ENCODE assay signal across 7 cellular contexts in the genomic region with DNA sequence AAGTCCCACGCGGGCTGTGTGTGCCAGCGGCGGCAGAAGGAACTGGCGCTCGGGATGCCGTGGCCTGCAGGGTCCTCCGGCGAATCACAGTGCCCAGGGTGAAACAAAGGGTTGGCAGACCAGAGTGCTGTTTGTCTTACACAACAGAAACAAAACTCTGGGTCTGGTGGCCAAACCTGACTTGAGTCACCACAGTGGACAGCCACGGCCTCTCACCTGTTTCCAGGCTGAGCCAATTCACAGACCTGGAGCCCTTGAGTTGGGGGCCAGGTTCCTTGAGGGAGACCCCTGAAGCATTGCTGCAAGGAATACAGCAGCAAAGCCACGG. TPM values are rescaled to one million over a fixed set of nuclear protein-coding genes. Genes with fewer than 3 reads are reported as not detected.
DNase-seq lines count a peak whose midpoint lies in the region; ATAC-seq and TF ChIP-seq lines count a peak whose summit lies in the region.

No MANE protein-coding gene starts in this region.

- peaks cover 2 to 3% of the 10 kb centered on the region in 2 donors for H3K27me3 Mint-ChIP-seq in CD4-positive, alpha-beta memory T cell

- CTCF ChIA-PET in CD4-positive, alpha-beta memory T cell (lab: Charles Lee; ENCODE audit: partially characterized antibody), result interaction anchor here (0.6 to 1.7 kb wide), 12 partner anchors 16 to 563 kb away, joined by 3 to 11 read pairs (median 4); no protein-coding TSS in a partner anchor

- no peaks in the 10 kb centered on the region for H3K36me3 ChIP-seq in CD4-positive, alpha-beta memory T cell (ENCODE audit: insufficient read depth, low read length)
- H3K36me3 ChIP-seq in adipocyte (ENCODE audit: control insufficient read depth, insufficient read depth, low read length, severe bottlenecking), result no peaks in the 10 kb centered on the region
- H3K36me3 ChIP-seq in mucosa of stomach (ENCODE audit: control insufficient read depth, insufficient read depth, low read length), result no peaks in the 10 kb centered on the region
- no peaks in the 10 kb centered on the region for H3K36me3 ChIP-seq in H7 (replicated peaks; ENCODE audit: control insufficient read depth, insufficient read depth, low read length)

- peaks cover 0 to 1% (median 0%) of the 10 kb centered on the region in 8 donors for H3K9me3 Mint-ChIP-seq in CD4-positive, alpha-beta memory T cell

- POLR2A ChIA-PET in CD4-positive, alpha-beta memory T cell (lab: Charles Lee; ENCODE audit: partially characterized antibody), result interaction anchor here (1.0 to 1.8 kb wide), 2 partner anchors 28 to 34 kb away, joined by 4 to 6 read pairs; no protein-coding TSS in a partner anchor

- peak overlapping the region in 5 of 8 donors; percentile 26 to 84 (median 48) for H3K4me3 Mint-ChIP-seq in CD4-positive, alpha-beta memory T cell

- no peak for TF ChIP-seq CTCF in GM20000 (IDR thresholded peaks at IDR 0.05; ENCODE audit: extremely low read depth, missing control alignments)

- no peak for DNase-seq in CD4-positive, alpha-beta memory T cell
- DNase-seq in GM20000 (ENCODE audit: low spot score), result peak; percentile 15
- no peak for DNase-seq in adipocyte (ENCODE audit: low read depth)
- no peak for DNase-seq in sciatic nerve (ENCODE audit: low spot score)
- DNase-seq in H7, result no peak
- no peak for DNase-seq in HK-2 (ENCODE audit: unreplicated experiment)

- H3K27ac Mint-ChIP-seq in CD4-positive, alpha-beta memory T cell, result peak overlapping the region in 1 of 7 donors; percentile 82

- H3K9ac ChIP-seq in adipocyte (ENCODE audit: low read length) (peak overlapping the region; percentile 61), mucosa of stomach (ENCODE audit: low read length) (peak overlapping the region; percentile 25)

- H3K9me3 ChIP-seq in CD4-positive, alpha-beta memory T cell (ENCODE audit: control insufficient read depth in 1 of 2, low read length in 2 of 2), result no peaks in the 10 kb centered on the region
- H3K9me3 ChIP-seq in adipocyte (ENCODE audit: control insufficient read depth, low read length), result no peaks in the 10 kb centered on the region
- no peaks in the 10 kb centered on the region for H3K9me3 ChIP-seq in mucosa of stomach (ENCODE audit: control insufficient read depth, low read length)

- no peak for ATAC-seq in sciatic nerve

- peaks cover 9 to 34% (median 21%) of the 10 kb centered on the region in 4 donors for H3K4me1 Mint-ChIP-seq in CD4-positive, alpha-beta memory T cell

- no peaks in the 10 kb centered on the region for H3K27me3 ChIP-seq in CD4-positive, alpha-beta memory T cell (ENCODE audit: insufficient read depth, low read length)
- H3K27me3 ChIP-seq in adipocyte (replicated peaks; ENCODE audit: control insufficient read depth, insufficient read depth, low read length) (no peaks in the 10 kb centered on the region), mucosa of stomach (ENCODE audit: control insufficient read depth, insufficient read depth, low read length) (peaks cover 6% of the 10 kb centered on the region), H7 (ENCODE audit: control insufficient read depth, insufficient read depth, low read length) (peaks cover 2% of the 10 kb centered on the region; the same call in 1 of the 2 replicates)

- no peak overlapping the region for H3K4me3 ChIP-seq in CD4-positive, alpha-beta memory T cell (ENCODE audit: low read length in 2 of 2)
- H3K4me3 ChIP-seq in adipocyte (ENCODE audit: low read length) (no peak overlapping the region), mucosa of stomach (ENCODE audit: low read length) (no peak overlapping the region), H7 (ENCODE audit: insufficient read depth, low read depth, low read length) (no peak overlapping the region)

- peaks cover 0 to 5% of the 10 kb centered on the region in 2 donors for H3K36me3 Mint-ChIP-seq in CD4-positive, alpha-beta memory T cell

- no peak overlapping the region for H3K27ac ChIP-seq in CD4-positive, alpha-beta memory T cell (ENCODE audit: low read depth, low read length)

- H3K4me1 ChIP-seq in CD4-positive, alpha-beta memory T cell (ENCODE audit: insufficient read depth, low read length), result peaks cover 33% of the 10 kb centered on the region
- peaks cover 49% of the 10 kb centered on the region for H3K4me1 ChIP-seq in adipocyte (ENCODE audit: control insufficient read depth, insufficient read depth, low read length)
- H3K4me1 ChIP-seq in mucosa of stomach (ENCODE audit: control insufficient read depth, insufficient read depth, low read length), result peaks cover 31% of the 10 kb centered on the region

- intact Hi-C loops in CD4-positive, alpha-beta memory T cell (cut with micrococcal nuclease), result loop anchor here (1.0 to 10.0 kb wide), 4 partner anchors 29 to 415 kb away; no protein-coding TSS in a partner anchor
- intact Hi-C loops in sciatic nerve (cut with DNase I), result no loop called here

RNA-seq across cellular contexts. Expression of a gene that starts 2.1 kb away (rescaled TPM):
- total RNA-seq in CD4-positive, alpha-beta memory T cell, result 10 to 100 TPM; 41.4 to 42.3 TPM
- polyA plus RNA-seq in CD4-positive, alpha-beta memory T cell, result 10 to 100 TPM; 36.7 to 48.7 TPM
- total RNA-seq in sciatic nerve, result 26.8 TPM
- 13.0 and 15.0 TPM in 2 replicates for total RNA-seq in H7 (2014; rRNA removed; shearing (Covaris generic))

RNA-seq across cellular contexts. Expression of a gene that starts 45.4 kb away (rescaled TPM):
- total RNA-seq in CD4-positive, alpha-beta memory T cell, result 1 to 10 TPM; 5.4 to 7.2 TPM
- polyA plus RNA-seq in CD4-positive, alpha-beta memory T cell, result 1 to 10 TPM; 2.1 to 5.6 TPM
- 50.9 TPM for total RNA-seq in sciatic nerve
- 14.9 and 19.5 TPM in 2 replicates for total RNA-seq in H7 (2014; rRNA removed; shearing (Covaris generic))
